Comparison of ENCODE assay signal across 1 cellular context in the genomic region with DNA sequence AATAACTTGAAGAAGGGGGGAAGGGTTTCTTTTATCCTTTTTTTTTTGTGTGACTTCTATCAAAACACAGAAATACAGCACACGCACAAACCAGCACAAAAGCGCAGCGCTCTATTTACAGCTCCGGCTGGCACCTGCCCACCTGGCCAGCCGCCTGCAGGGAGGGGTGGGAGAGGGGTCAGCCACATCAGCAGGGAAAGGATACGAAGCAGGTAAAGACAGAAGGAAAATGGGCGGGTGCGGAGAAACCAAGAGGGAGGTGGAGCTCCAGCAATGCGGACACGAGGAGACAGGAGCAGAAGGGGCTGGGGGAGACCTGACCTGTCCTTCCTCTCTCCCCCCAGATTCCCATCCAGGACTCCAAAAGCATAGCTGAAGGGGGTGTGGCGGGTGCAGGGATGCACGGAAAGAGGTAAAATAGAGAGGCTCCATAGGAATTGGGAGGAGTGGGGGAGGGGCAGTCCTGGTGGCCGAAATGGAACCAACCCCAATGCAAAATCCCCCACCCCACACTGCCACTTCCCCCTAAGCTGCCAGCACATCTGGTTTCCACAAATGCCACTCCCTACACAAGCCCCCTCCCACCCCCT.
TF ChIP-seq lines count a peak whose summit lies in the region.

No MANE protein-coding gene starts in this region.

TF ChIP-seq in WTC11, 78 proteins besides CTCF, POLR2A, EP300 and RAD21 (continued from another document):
- TF ChIP-seq, protein P1, sequence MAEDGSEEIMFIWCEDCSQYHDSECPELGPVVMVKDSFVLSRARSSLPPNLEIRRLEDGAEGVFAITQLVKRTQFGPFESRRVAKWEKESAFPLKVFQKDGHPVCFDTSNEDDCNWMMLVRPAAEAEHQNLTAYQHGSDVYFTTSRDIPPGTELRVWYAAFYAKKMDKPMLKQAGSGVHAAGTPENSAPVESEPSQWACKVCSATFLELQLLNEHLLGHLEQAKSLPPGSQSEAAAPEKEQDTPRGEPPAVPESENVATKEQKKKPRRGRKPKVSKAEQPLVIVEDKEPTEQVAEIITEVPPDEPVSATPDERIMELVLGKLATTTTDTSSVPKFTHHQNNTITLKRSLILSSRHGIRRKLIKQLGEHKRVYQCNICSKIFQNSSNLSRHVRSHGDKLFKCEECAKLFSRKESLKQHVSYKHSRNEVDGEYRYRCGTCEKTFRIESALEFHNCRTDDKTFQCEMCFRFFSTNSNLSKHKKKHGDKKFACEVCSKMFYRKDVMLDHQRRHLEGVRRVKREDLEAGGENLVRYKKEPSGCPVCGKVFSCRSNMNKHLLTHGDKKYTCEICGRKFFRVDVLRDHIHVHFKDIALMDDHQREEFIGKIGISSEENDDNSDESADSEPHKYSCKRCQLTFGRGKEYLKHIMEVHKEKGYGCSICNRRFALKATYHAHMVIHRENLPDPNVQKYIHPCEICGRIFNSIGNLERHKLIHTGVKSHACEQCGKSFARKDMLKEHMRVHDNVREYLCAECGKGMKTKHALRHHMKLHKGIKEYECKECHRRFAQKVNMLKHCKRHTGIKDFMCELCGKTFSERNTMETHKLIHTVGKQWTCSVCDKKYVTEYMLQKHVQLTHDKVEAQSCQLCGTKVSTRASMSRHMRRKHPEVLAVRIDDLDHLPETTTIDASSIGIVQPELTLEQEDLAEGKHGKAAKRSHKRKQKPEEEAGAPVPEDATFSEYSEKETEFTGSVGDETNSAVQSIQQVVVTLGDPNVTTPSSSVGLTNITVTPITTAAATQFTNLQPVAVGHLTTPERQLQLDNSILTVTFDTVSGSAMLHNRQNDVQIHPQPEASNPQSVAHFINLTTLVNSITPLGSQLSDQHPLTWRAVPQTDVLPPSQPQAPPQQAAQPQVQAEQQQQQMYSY (CRISPR knock-in tag; IDR thresholded peaks at IDR 0.05), result no peak
- TF ChIP-seq, protein P2, sequence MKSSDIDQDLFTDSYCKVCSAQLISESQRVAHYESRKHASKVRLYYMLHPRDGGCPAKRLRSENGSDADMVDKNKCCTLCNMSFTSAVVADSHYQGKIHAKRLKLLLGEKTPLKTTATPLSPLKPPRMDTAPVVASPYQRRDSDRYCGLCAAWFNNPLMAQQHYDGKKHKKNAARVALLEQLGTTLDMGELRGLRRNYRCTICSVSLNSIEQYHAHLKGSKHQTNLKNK (CRISPR knock-in tag; IDR thresholded peaks at IDR 0.05), result no peak
- TF ChIP-seq PRRX2 (CRISPR knock-in tag; IDR thresholded peaks at IDR 0.05), result no peak
- TF ChIP-seq, protein P3, sequence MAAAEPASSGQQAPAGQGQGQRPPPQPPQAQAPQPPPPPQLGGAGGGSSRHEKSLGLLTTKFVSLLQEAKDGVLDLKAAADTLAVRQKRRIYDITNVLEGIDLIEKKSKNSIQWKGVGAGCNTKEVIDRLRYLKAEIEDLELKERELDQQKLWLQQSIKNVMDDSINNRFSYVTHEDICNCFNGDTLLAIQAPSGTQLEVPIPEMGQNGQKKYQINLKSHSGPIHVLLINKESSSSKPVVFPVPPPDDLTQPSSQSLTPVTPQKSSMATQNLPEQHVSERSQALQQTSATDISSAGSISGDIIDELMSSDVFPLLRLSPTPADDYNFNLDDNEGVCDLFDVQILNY (CRISPR knock-in tag; IDR thresholded peaks at IDR 0.05), result no peak
- TF ChIP-seq GABPB1 (CRISPR knock-in tag; IDR thresholded peaks at IDR 0.05), result no peak
